In the genomic region with DNA sequence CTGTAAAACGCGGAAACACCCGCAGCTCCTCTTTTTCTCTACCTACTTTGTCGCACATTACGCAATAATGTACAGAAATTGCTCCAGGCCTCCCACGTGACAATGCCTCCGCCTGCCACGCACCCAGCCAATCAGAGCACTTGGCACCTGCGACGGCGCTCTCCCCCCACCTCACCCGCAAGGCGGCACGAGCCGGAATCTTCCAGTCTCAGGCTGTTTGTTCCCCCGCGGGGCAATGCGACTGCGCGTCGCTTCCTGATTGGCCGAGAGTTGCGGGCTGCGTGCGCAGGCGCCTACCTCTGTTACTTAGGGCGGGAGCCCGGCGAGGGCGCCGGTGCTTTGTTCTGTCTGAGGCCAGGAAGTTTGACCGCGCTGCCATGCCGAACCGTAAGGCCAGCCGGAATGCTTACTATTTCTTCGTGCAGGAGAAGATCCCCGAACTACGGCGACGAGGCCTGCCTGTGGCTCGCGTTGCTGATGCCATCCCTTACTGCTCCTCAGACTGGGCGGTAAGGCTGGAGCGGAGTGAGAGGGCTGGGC, we compare ENCODE assay signal across 1 cellular context.
TF ChIP-seq lines count a peak whose summit lies in the region.

Gene MAEL, plus strand, starts transcription at position 305 of the 540 bp plus-strand sequence. Its CDS starts 73 bp downstream, at position 378.

TF ChIP-seq in HepG2, 621 proteins besides CTCF, POLR2A, EP300 and RAD21:
- TF ChIP-seq, protein P1, sequence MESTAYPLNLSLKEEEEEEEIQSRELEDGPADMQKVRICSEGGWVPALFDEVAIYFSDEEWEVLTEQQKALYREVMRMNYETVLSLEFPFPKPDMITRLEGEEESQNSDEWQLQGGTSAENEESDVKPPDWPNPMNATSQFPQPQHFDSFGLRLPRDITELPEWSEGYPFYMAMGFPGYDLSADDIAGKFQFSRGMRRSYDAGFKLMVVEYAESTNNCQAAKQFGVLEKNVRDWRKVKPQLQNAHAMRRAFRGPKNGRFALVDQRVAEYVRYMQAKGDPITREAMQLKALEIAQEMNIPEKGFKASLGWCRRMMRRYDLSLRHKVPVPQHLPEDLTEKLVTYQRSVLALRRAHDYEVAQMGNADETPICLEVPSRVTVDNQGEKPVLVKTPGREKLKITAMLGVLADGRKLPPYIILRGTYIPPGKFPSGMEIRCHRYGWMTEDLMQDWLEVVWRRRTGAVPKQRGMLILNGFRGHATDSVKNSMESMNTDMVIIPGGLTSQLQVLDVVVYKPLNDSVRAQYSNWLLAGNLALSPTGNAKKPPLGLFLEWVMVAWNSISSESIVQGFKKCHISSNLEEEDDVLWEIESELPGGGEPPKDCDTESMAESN (CRISPR knock-in tag; conservative IDR thresholded peaks at IDR 0.05), result no peak
- TF ChIP-seq, protein P2, sequence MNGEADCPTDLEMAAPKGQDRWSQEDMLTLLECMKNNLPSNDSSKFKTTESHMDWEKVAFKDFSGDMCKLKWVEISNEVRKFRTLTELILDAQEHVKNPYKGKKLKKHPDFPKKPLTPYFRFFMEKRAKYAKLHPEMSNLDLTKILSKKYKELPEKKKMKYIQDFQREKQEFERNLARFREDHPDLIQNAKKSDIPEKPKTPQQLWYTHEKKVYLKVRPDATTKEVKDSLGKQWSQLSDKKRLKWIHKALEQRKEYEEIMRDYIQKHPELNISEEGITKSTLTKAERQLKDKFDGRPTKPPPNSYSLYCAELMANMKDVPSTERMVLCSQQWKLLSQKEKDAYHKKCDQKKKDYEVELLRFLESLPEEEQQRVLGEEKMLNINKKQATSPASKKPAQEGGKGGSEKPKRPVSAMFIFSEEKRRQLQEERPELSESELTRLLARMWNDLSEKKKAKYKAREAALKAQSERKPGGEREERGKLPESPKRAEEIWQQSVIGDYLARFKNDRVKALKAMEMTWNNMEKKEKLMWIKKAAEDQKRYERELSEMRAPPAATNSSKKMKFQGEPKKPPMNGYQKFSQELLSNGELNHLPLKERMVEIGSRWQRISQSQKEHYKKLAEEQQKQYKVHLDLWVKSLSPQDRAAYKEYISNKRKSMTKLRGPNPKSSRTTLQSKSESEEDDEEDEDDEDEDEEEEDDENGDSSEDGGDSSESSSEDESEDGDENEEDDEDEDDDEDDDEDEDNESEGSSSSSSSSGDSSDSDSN (CRISPR knock-in tag; IDR thresholded peaks at IDR 0.05), result no peak
- TF ChIP-seq CEBPG (CRISPR knock-in tag; IDR thresholded peaks at IDR 0.05) (peak; percentile 71), CEBPB (IDR thresholded peaks at IDR 0.05; ENCODE audit: borderline replicate concordance, low read depth, low read length) (peak; percentile 90)
- TF ChIP-seq, protein P3, sequence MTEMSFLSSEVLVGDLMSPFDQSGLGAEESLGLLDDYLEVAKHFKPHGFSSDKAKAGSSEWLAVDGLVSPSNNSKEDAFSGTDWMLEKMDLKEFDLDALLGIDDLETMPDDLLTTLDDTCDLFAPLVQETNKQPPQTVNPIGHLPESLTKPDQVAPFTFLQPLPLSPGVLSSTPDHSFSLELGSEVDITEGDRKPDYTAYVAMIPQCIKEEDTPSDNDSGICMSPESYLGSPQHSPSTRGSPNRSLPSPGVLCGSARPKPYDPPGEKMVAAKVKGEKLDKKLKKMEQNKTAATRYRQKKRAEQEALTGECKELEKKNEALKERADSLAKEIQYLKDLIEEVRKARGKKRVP (CRISPR knock-in tag; IDR thresholded peaks at IDR 0.05), result peak in 1 of 2 experiments; percentile 27; a peak in 1 of 4 replicates
